In genomic region chr12:12563529-12563928, GRCh38 we compare ENCODE assay signal across 8 cellular contexts. TPM values are rescaled to one million over a fixed set of nuclear protein-coding genes. Genes with fewer than 3 reads are reported as not detected.
DNase-seq lines count a peak whose midpoint lies in the region; ATAC-seq, FAIRE-seq and TF ChIP-seq lines count a peak whose summit lies in the region.

No MANE protein-coding gene starts in this region.

- no peak for ATAC-seq in GM19397 (IDR thresholded peaks at IDR 0.05; ENCODE audit: unreplicated experiment)
- ATAC-seq in left colon = no peak

- DNase-seq in H54 (ENCODE audit: insufficient read length, low spot score) (no peak), Peyer's patch (no peak), fibroblast of peridontal ligament (ENCODE audit: extremely low read depth) (peak; percentile 21), putamen (ENCODE audit: low spot score) (peak; percentile 53), GF-D8 (lab: John Stamatoyannopoulos, UW) (no peak), left colon (no peak), SHP77 (lab: John Stamatoyannopoulos, UW) (no peak)

- TF ChIP-seq CTCF in Peyer's patch (IDR thresholded peaks at IDR 0.05) = no peak

- peak overlapping the region; percentile 89 to 100 (median 99) for H3K27ac ChIP-seq in Peyer's patch

- intact Hi-C loops in left colon (cut with DNase I, micrococcal nuclease) = loop anchor here in 1 of 2 donors (10.0 kb wide), 1 partner anchor 189 kb away; no protein-coding TSS in a partner anchor

- no peaks in the 10 kb centered on the region for H3K27me3 ChIP-seq in Peyer's patch

- peaks cover 0 to 17% (median 2%) of the 10 kb centered on the region in 4 donors for H3K4me1 ChIP-seq in Peyer's patch

- no peaks in the 10 kb centered on the region for H3K9me3 ChIP-seq in Peyer's patch

- no peak overlapping the region for H3K4me3 ChIP-seq in Peyer's patch

- FAIRE-seq in H54 (lab: Jason Lieb, UNC) = peak; percentile 20

- TF ChIP-seq POLR2A in H54 (IDR thresholded peaks at IDR 0.05; ENCODE audit: low read depth, low read length) = no peak
- TF ChIP-seq POLR2A in Peyer's patch (IDR thresholded peaks at IDR 0.05) = no peak

- H3K36me3 ChIP-seq in Peyer's patch = no peaks in the 10 kb centered on the region

RNA-seq across cellular contexts. Expression of gene DUSP16, which starts 0.9 kb away (rescaled TPM):
- total RNA-seq in Peyer's patch = 10 to 100 TPM; 20.6 to 52.6 (median 45.7) TPM
- total RNA-seq in left colon = 10 to 100 TPM; 38.6 to 73.5 TPM

RNA-seq across cellular contexts. Expression of gene CREBL2, which starts 48.1 kb away (rescaled TPM):
- total RNA-seq in Peyer's patch (10 to 100 TPM; 23.1 to 33.0 (median 27.6) TPM), left colon (10 to 100 TPM; 25.6 to 28.1 TPM)

Comparison
In these comparisons a context has a peak if more than half of its experiments do, and no peak if none do; other contexts are left out.
1. DNase-seq: peak in fibroblast of peridontal ligament (single experiment) and putamen (single experiment); none in H54 (single experiment), Peyer's patch (0 of 3), GF-D8 (single experiment), left colon (0 of 2) and SHP77 (0 of 2).